ENCODE assay signal across 17 cellular contexts in genomic region chr17:79930786-79931516, GRCh38.
A peak's percentile ranks its signal among the peaks of the same experiment; 100 is the strongest.
DNase-seq lines count a peak whose midpoint lies in the region; ATAC-seq and TF ChIP-seq lines count a peak whose summit lies in the region.
"Had no signal": no experiment of that assay in that cellular context is flagged by ENCODE, and none has a peak within 500 bp of the region (broad histone marks: within the 10 kb centered on the region; RNA-seq: fewer than 3 reads in every experiment).

No MANE protein-coding gene starts in this region.

- H3K4me3 Mint-ChIP-seq in Caco-2 (ENCODE audit: unreplicated experiment) (no peak overlapping the region), IgD-negative memory B cell (peak overlapping the region in 3 of 4 donors; percentile 12 to 91 (median 38)), nephron progenitor cell (peak overlapping the region; percentile 64)
- no peak overlapping the region for H3K4me3 Mint-ChIP-seq in activated T-helper 2 cell treated with anti-CD3 and anti-CD28 coated beads, Interferon-gamma antibody, Interleukin-2, Interleukin-4, amounts not matched to agents 10 μg/mL and 5 μg/mL and 100 μg/mL, durations not matched to agents 14 hours and 24 hours and 36 hours (ENCODE audit: low read depth)
- H3K4me3 Mint-ChIP-seq: activated CD8-positive, alpha-beta memory T cell treated with anti-CD3 and anti-CD28 coated beads, Interleukin-2, amount 10 ng/mL, durations not matched to agents 7 days and 5 days had no signal

- H3K36me3 Mint-ChIP-seq in Caco-2 (ENCODE audit: insufficient read depth, unreplicated experiment) (peaks cover 30% of the 10 kb centered on the region), IgD-negative memory B cell (no peaks in the 10 kb centered on the region), nephron progenitor cell (ENCODE audit: low read depth) (no peaks in the 10 kb centered on the region)
- no peaks in the 10 kb centered on the region for H3K36me3 Mint-ChIP-seq in activated T-helper 2 cell treated with anti-CD3 and anti-CD28 coated beads, Interferon-gamma antibody, Interleukin-2, Interleukin-4, amounts not matched to agents 10 μg/mL and 5 μg/mL and 100 μg/mL, durations not matched to agents 14 hours and 24 hours and 36 hours (ENCODE audit: low read depth)
- H3K36me3 Mint-ChIP-seq: activated CD8-positive, alpha-beta memory T cell treated with anti-CD3 and anti-CD28 coated beads, Interleukin-2, amount 10 ng/mL, durations not matched to agents 7 days and 5 days; CD14-positive monocyte had no signal

- TF ChIP-seq CTCF in Caco-2 (IDR thresholded peaks at IDR 0.05; ENCODE audit: insufficient read depth in 1 of 2, low read depth in 1 of 2, low read length in 1 of 2, severe bottlenecking in 1 of 2, unreplicated experiment in 1 of 2) (no peak), nephron progenitor cell (IDR thresholded peaks at IDR 0.05) (no peak)

- BruUV-seq in Caco-2 (replicated peaks; lab: Mats Ljungman, UMichigan) = no TSS peak

- CTCF ChIA-PET in Caco-2 (lab: Charles Lee) = interaction anchor here (0.6 kb wide), 1 partner anchor 92 kb away, joined by 3 read pairs; the partner anchor contains the start of gene CBX4

- peak overlapping the region; percentile 18 to 62 for H3K9ac ChIP-seq in duodenal mucosa (ENCODE audit: low read depth in 1 of 2, low read length in 2 of 2)

- H3K27ac Mint-ChIP-seq in Caco-2 (ENCODE audit: unreplicated experiment) (peak overlapping the region; percentile 76), IgD-negative memory B cell (peak overlapping the region in 1 of 3 donors; percentile 60), nephron progenitor cell (no peak overlapping the region)
- H3K27ac Mint-ChIP-seq in activated T-helper 2 cell treated with anti-CD3 and anti-CD28 coated beads, Interferon-gamma antibody, Interleukin-2, Interleukin-4, amounts not matched to agents 10 μg/mL and 5 μg/mL and 100 μg/mL, durations not matched to agents 14 hours and 24 hours and 36 hours = no peak overlapping the region
- H3K27ac Mint-ChIP-seq: activated CD8-positive, alpha-beta memory T cell treated with anti-CD3 and anti-CD28 coated beads, Interleukin-2, amount 10 ng/mL, durations not matched to agents 7 days and 5 days; CD14-positive monocyte had no signal

- H3K27me3 ChIP-seq in Caco-2 (replicated peaks; ENCODE audit: control insufficient read depth, insufficient read depth, low read length) (no peaks in the 10 kb centered on the region), duodenal mucosa (ENCODE audit: control insufficient read depth in 1 of 2, insufficient read depth in 2 of 2, low read length in 2 of 2) (peaks cover 0 to 4% of the 10 kb centered on the region in 2 donors)

- H3K36me3 ChIP-seq in Caco-2 (ENCODE audit: control insufficient read depth, insufficient read depth, low read length) (no peaks in the 10 kb centered on the region), duodenal mucosa (ENCODE audit: control insufficient read depth in 1 of 2, insufficient read depth in 2 of 2, low read length in 2 of 2) (no peaks in the 10 kb centered on the region)
- H3K36me3 ChIP-seq: brain microvascular endothelial cell, SJSA1, thoracic aorta had no signal

- ATAC-seq in HG02571 (IDR thresholded peaks at IDR 0.05; ENCODE audit: unreplicated experiment) = no peak
- ATAC-seq: activated CD8-positive, alpha-beta memory T cell treated with anti-CD3 and anti-CD28 coated beads, Interleukin-2, amount 10 ng/mL, durations not matched to agents 7 days and 5 days had no signal

- POLR2A ChIA-PET in Caco-2 (lab: Charles Lee) = no interaction called here

- H3K9me3 ChIP-seq in Caco-2 (no peaks in the 10 kb centered on the region), duodenal mucosa (ENCODE audit: control insufficient read depth in 1 of 2, low read length in 2 of 2) (no peaks in the 10 kb centered on the region)
- H3K9me3 ChIP-seq: SJSA1, thoracic aorta had no signal

- peaks cover 56% of the 10 kb centered on the region for H3K4me1 ChIP-seq in Caco-2
- peaks cover 54 to 56% of the 10 kb centered on the region in 2 donors for H3K4me1 ChIP-seq in duodenal mucosa (ENCODE audit: control insufficient read depth in 1 of 2, insufficient read depth in 2 of 2, low read length in 2 of 2)

- H3K4me1 Mint-ChIP-seq in Caco-2 (ENCODE audit: low read depth, unreplicated experiment) (peaks cover 53% of the 10 kb centered on the region), IgD-negative memory B cell (peaks cover 17 to 35% (median 34%) of the 10 kb centered on the region in 3 donors), nephron progenitor cell (peaks cover 51% of the 10 kb centered on the region)
- peaks cover 6% of the 10 kb centered on the region for H3K4me1 Mint-ChIP-seq in activated T-helper 2 cell treated with anti-CD3 and anti-CD28 coated beads, Interferon-gamma antibody, Interleukin-2, Interleukin-4, amounts not matched to agents 10 μg/mL and 5 μg/mL and 100 μg/mL, durations not matched to agents 14 hours and 24 hours and 36 hours (ENCODE audit: low read depth)

- H3K27me3 Mint-ChIP-seq in Caco-2 (ENCODE audit: insufficient read depth, unreplicated experiment) (no peaks in the 10 kb centered on the region), IgD-negative memory B cell (peaks cover 27% of the 10 kb centered on the region), nephron progenitor cell (ENCODE audit: low read depth, poor library complexity) (peaks cover 57% of the 10 kb centered on the region)
- H3K27me3 Mint-ChIP-seq in activated T-helper 2 cell treated with anti-CD3 and anti-CD28 coated beads, Interferon-gamma antibody, Interleukin-2, Interleukin-4, amounts not matched to agents 10 μg/mL and 5 μg/mL and 100 μg/mL, durations not matched to agents 14 hours and 24 hours and 36 hours (ENCODE audit: low read depth) = peaks cover 51% of the 10 kb centered on the region

- DNase-seq in Caco-2 (no peak), nephron progenitor cell (no peak), DMS79 (lab: John Stamatoyannopoulos, UW) (no peak)
- no peak for DNase-seq in stimulated activated CD4-positive, alpha-beta T cell treated with anti-CD3 and anti-CD28 coated beads, Interleukin-4, amount 100 ng/mL, for 1 hour
- DNase-seq in activated T-helper 2 cell treated with anti-CD3 and anti-CD28 coated beads, Interferon-gamma antibody, Interleukin-2, Interleukin-4, amounts not matched to agents 10 μg/mL and 5 μg/mL and 100 μg/mL, durations not matched to agents 14 hours and 24 hours and 36 hours (ENCODE audit: low spot score) = no peak
- DNase-seq: activated CD8-positive, alpha-beta memory T cell treated with anti-CD3 and anti-CD28 coated beads, Interleukin-2, amount 10 ng/mL, durations not matched to agents 7 days and 5 days; activated gamma-delta T cell treated with Interleukin-2 at 50 U/mL for 16 hours; brain microvascular endothelial cell; effector memory CD4-positive, alpha-beta T cell; midbrain; NCI-H345 had no signal

- H3K27ac ChIP-seq in duodenal mucosa (ENCODE audit: low read depth, low read length) = peak overlapping the region; percentile 61
- H3K27ac ChIP-seq: brain microvascular endothelial cell, SJSA1, thoracic aorta had no signal

- H3K4me3 ChIP-seq in Caco-2 (ENCODE audit: low read depth, low read length) (no peak overlapping the region), duodenal mucosa (ENCODE audit: low read depth in 1 of 2, low read length in 2 of 2) (peak overlapping the region in 1 of 2 donors; percentile 46)
- H3K4me3 ChIP-seq: thoracic aorta had no signal

- intact Hi-C loops in Caco-2 (cut with micrococcal nuclease; ENCODE audit: unreplicated experiment) = no loop called here
- intact Hi-C loops in activated T-helper 2 cell treated with anti-CD3 and anti-CD28 coated beads, Interferon-gamma antibody, Interleukin-2, Interleukin-4, amounts not matched to agents 10 μg/mL and 5 μg/mL and 100 μg/mL, durations not matched to agents 14 hours and 24 hours and 36 hours (cut with micrococcal nuclease) = no loop called here

- no peaks in the 10 kb centered on the region for H3K9me3 Mint-ChIP-seq in Caco-2 (ENCODE audit: unreplicated experiment)
- H3K9me3 Mint-ChIP-seq in IgD-negative memory B cell = no peaks in the 10 kb centered on the region
- H3K9me3 Mint-ChIP-seq in nephron progenitor cell = no peaks in the 10 kb centered on the region
- H3K9me3 Mint-ChIP-seq in activated T-helper 2 cell treated with anti-CD3 and anti-CD28 coated beads, Interferon-gamma antibody, Interleukin-2, Interleukin-4, amounts not matched to agents 10 μg/mL and 5 μg/mL and 100 μg/mL, durations not matched to agents 14 hours and 24 hours and 36 hours = no peaks in the 10 kb centered on the region

Comparison
In these comparisons a context has a peak if more than half of its experiments do, and no peak if none do; other contexts are left out.
1. H3K4me3 Mint-ChIP-seq: peak in IgD-negative memory B cell (3 of 4) and nephron progenitor cell (single experiment); none in Caco-2 (single experiment) and activated T-helper 2 cell treated with anti-CD3 and anti-CD28 coated beads, Interferon-gamma antibody, Interleukin-2, Interleukin-4, amounts not matched to agents 10 μg/mL and 5 μg/mL and 100 μg/mL, durations not matched to agents 14 hours and 24 hours and 36 hours (single experiment).